ENCODE assay signal across 29 cellular contexts in genomic region chr18:75141734-75142133, GRCh38.
"Had no signal": no experiment of that assay in that cellular context is flagged by ENCODE, and none has a peak within 500 bp of the region (broad histone marks: within the 10 kb centered on the region; RNA-seq: fewer than 3 reads in every experiment).

No MANE protein-coding gene starts in this region.

- H3K36me3 ChIP-seq: esophagus squamous epithelium, pancreas, suprapubic skin, transverse colon, upper lobe of right lung, vagina had no signal

- H3K27me3 Mint-ChIP-seq: stimulated activated naive CD8-positive, alpha-beta T cell treated with anti-CD3 and anti-CD28 coated beads, Interleukin-15, amount 100 ng/mL, for 72 hours had no signal

- ATAC-seq: left colon; natural killer cell; pancreas; sciatic nerve; stimulated activated naive CD8-positive, alpha-beta T cell treated with anti-CD3 and anti-CD28 coated beads, Interleukin-15, amount 100 ng/mL, for 72 hours; upper lobe of right lung had no signal

- H3K4me1 ChIP-seq: esophagus squamous epithelium, pancreas, suprapubic skin, transverse colon, upper lobe of right lung, vagina had no signal

- H3K27ac ChIP-seq: dorsolateral prefrontal cortex, esophagus squamous epithelium, pancreas, suprapubic skin, transverse colon, upper lobe of right lung, vagina had no signal

- FAIRE-seq: endothelial cell of umbilical vein, pancreas had no signal

- H3K36me3 Mint-ChIP-seq: memory B cell had no signal

- H3K4me3 ChIP-seq: dorsolateral prefrontal cortex, esophagus squamous epithelium, lung, pancreas, smooth muscle cell, suprapubic skin, transverse colon, upper lobe of right lung, vagina had no signal

- DNase-seq: effector CD8-positive, alpha-beta T cell; esophagus squamous epithelium; foreskin melanocyte; glutamatergic neuron; hypothalamus; immature natural killer cell; islet precursor cell; kidney glomerular epithelial cell; left colon; natural killer cell; occipital lobe; pancreas; stimulated activated CD4-positive, alpha-beta T cell treated with anti-CD3 and anti-CD28 coated beads, Interleukin-12 subunit alpha, Interleukin-12 subunit beta, amount 100 ng/mL, for 4 hours; stimulated activated CD4-positive, alpha-beta T cell treated with anti-CD3 and anti-CD28 coated beads, Interleukin-1b, Interleukin-23, amount 100 ng/mL, for 48 hours; stimulated activated CD4-positive, alpha-beta T cell treated with anti-CD3 and anti-CD28 coated beads, Interleukin-4, amount 100 ng/mL, for 1 hour; stimulated activated CD8-positive, alpha-beta memory T cell treated with anti-CD3 and anti-CD28 coated beads, Interleukin-4, amount 100 ng/mL, for 48 hours; stimulated activated naive CD4-positive, alpha-beta T cell; stimulated activated naive CD8-positive, alpha-beta T cell treated with anti-CD3 and anti-CD28 coated beads, Interleukin-15, amount 100 ng/mL, for 72 hours; transverse colon; upper lobe of right lung had no signal

- H3K27ac Mint-ChIP-seq: immature natural killer cell; memory B cell; natural killer cell; progenitor cell of endocrine pancreas; stimulated activated naive CD8-positive, alpha-beta T cell treated with anti-CD3 and anti-CD28 coated beads, Interleukin-15, amount 100 ng/mL, for 72 hours had no signal

- H3K4me1 Mint-ChIP-seq: immature natural killer cell; natural killer cell; stimulated activated naive CD8-positive, alpha-beta T cell treated with anti-CD3 and anti-CD28 coated beads, Interleukin-15, amount 100 ng/mL, for 72 hours had no signal

- H3K4me3 Mint-ChIP-seq: immature natural killer cell; memory B cell; natural killer cell; stimulated activated naive CD8-positive, alpha-beta T cell treated with anti-CD3 and anti-CD28 coated beads, Interleukin-15, amount 100 ng/mL, for 72 hours had no signal

- H3K27me3 ChIP-seq: esophagus squamous epithelium, pancreas, suprapubic skin, transverse colon, upper lobe of right lung, vagina had no signal

- H3K9me3 ChIP-seq: esophagus squamous epithelium, pancreas, suprapubic skin, vagina had no signal
